21 cellular contexts compared by ENCODE assay signal in genomic region chr12:11675952-11676505, GRCh38. TPM values are rescaled to one million over a fixed set of nuclear protein-coding genes. Genes with fewer than 3 reads are reported as not detected.
DNase-seq lines count a peak whose midpoint lies in the region; TF ChIP-seq lines count a peak whose summit lies in the region.
"Had no signal": no experiment of that assay in that cellular context is flagged by ENCODE, and none has a peak within 500 bp of the region (broad histone marks: within the 10 kb centered on the region; RNA-seq: fewer than 3 reads in every experiment).

No MANE protein-coding gene starts in this region.

- POLR2A ChIA-PET in HEK293 (lab: Yijun Ruan, JAX) = no interaction called here

- H3K4me1 Mint-ChIP-seq in endothelial cell (ENCODE audit: unreplicated experiment) = peaks cover 70% of the 10 kb centered on the region

- H3K27ac ChIP-seq in HEK293 (ENCODE audit: extremely low read depth, low read depth, low read length) (no peak overlapping the region), neutrophil (peak overlapping the region; percentile 21)
- H3K27ac ChIP-seq: colonic mucosa, SJSA1, uterus had no signal

- H3K27me3 ChIP-seq in neutrophil = no peaks in the 10 kb centered on the region
- H3K27me3 ChIP-seq: ascending aorta, colonic mucosa, left lung, SJSA1, uterus had no signal

- H3K36me3 ChIP-seq in HEK293 (ENCODE audit: control insufficient read depth in 2 of 2, insufficient read depth in 1 of 2, low read length in 2 of 2) (no peaks in the 10 kb centered on the region), neutrophil (peaks cover 5% of the 10 kb centered on the region)
- H3K36me3 ChIP-seq: ascending aorta, colonic mucosa, left lung, SJSA1, uterus had no signal

- no peaks in the 10 kb centered on the region for H3K9me3 Mint-ChIP-seq in endothelial cell (ENCODE audit: unreplicated experiment)

- H3K4me1 ChIP-seq in HEK293 (ENCODE audit: control insufficient read depth, insufficient read depth, low read length) = no peaks in the 10 kb centered on the region
- H3K4me1 ChIP-seq in neutrophil (ENCODE audit: control insufficient read depth in 1 of 2, insufficient read depth in 1 of 2, low read depth in 1 of 2, low read length in 1 of 2) = peaks cover 36 to 38% of the 10 kb centered on the region in 2 experiments
- H3K4me1 ChIP-seq: colonic mucosa, SJSA1, uterus had no signal

- peak overlapping the region; percentile 1 for H3K27ac Mint-ChIP-seq in endothelial cell (ENCODE audit: unreplicated experiment)
- H3K27ac Mint-ChIP-seq: activated CD4-positive, alpha-beta T cell treated with anti-CD3 and anti-CD28 coated beads for 36 hours; progenitor cell of endocrine pancreas had no signal

- TF ChIP-seq CTCF in HEK293 (tag by site-specific recombination; IDR thresholded peaks at IDR 0.05) (no peak), endothelial cell (IDR thresholded peaks at IDR 0.05; ENCODE audit: unreplicated experiment) (no peak), neutrophil (IDR thresholded peaks at IDR 0.05) (no peak)

- CTCF ChIA-PET in HEK293 (lab: Yijun Ruan, JAX) = no interaction called here

- DNase-seq in Ammon's horn (ENCODE audit: low spot score) = peak; percentile 47
- DNase-seq in endothelial cell (ENCODE audit: low spot score) = no peak
- no peak for DNase-seq in NCI-H128 (lab: John Stamatoyannopoulos, UW; ENCODE audit: unreplicated experiment)
- DNase-seq in NOMO-1 treated with dmso at 0.1 percent for 144 hours (lab: John Stamatoyannopoulos, UW; ENCODE audit: unreplicated experiment) = no peak
- no peak for DNase-seq in NCI-H2081 treated with DMSO at 0.1 percent for 48 hours (lab: John Stamatoyannopoulos, UW)
- DNase-seq in NCI-H446 (lab: John Stamatoyannopoulos, UW) = no peak
- DNase-seq: activated CD4-positive, alpha-beta T cell treated with anti-CD3 and anti-CD28 coated beads for 36 hours; activated CD8-positive, alpha-beta memory T cell treated with anti-CD3 and anti-CD28 coated beads, Interleukin-2, amount 50 U/mL, for 4 hours; activated naive CD4-positive, alpha-beta T cell; colonic mucosa; foreskin melanocyte; left lung; NCI-H187 treated with DMSO at 0.1 percent for 48 hours; stimulated activated CD4-positive, alpha-beta T cell treated with anti-CD3 and anti-CD28 coated beads, Interleukin-12 subunit alpha, Interleukin-12 subunit beta, amount 100 ng/mL, for 4 hours; stimulated activated naive CD4-positive, alpha-beta T cell treated with Interleukin-2 at 50 U/mL for 16 hours; uterus had no signal

- H3K4me3 ChIP-seq in HEK293 (ENCODE audit: low read depth, low read length) (no peak overlapping the region), neutrophil (ENCODE audit: low read depth in 1 of 2, low read length in 1 of 2) (no peak overlapping the region)
- H3K4me3 ChIP-seq: ascending aorta, colonic mucosa, left lung, SJSA1, uterus had no signal

- H3K9me3 ChIP-seq in HEK293 (ENCODE audit: control insufficient read depth, insufficient read depth, low read depth, low read length) (no peaks in the 10 kb centered on the region), neutrophil (no peaks in the 10 kb centered on the region)
- H3K9me3 ChIP-seq: ascending aorta, colonic mucosa, left lung, SJSA1, uterus had no signal

- H3K36me3 Mint-ChIP-seq in endothelial cell (ENCODE audit: low read depth, unreplicated experiment) = peaks cover 11% of the 10 kb centered on the region

- H3K27me3 Mint-ChIP-seq in endothelial cell (ENCODE audit: unreplicated experiment) = peaks cover 1% of the 10 kb centered on the region
- H3K27me3 Mint-ChIP-seq: activated CD4-positive, alpha-beta T cell treated with anti-CD3 and anti-CD28 coated beads for 36 hours; progenitor cell of endocrine pancreas had no signal

- H3K4me3 Mint-ChIP-seq in endothelial cell (ENCODE audit: unreplicated experiment) = peak overlapping the region; percentile 64
- H3K4me3 Mint-ChIP-seq: activated CD4-positive, alpha-beta T cell treated with anti-CD3 and anti-CD28 coated beads for 36 hours had no signal

TF ChIP-seq in HEK293, 187 proteins besides CTCF, POLR2A, EP300 and RAD21:
- TF ChIP-seq ZBTB48 (tag by site-specific recombination; IDR thresholded peaks at IDR 0.05) = no peak
- 0 out of 2 replicates have a peak, but pooled peaks have one; percentile 6 for TF ChIP-seq EGR2 (tag by site-specific recombination; IDR thresholded peaks at IDR 0.05; ENCODE audit: low read depth)

RNA-seq across cellular contexts. Expression of gene ETV6, which starts 26.6 kb away (rescaled TPM):
- total RNA-seq in endothelial cell (ENCODE audit: unreplicated experiment) = 98.7 TPM
